Comparison of ENCODE assay signal across 2 cellular contexts in the genomic region with DNA sequence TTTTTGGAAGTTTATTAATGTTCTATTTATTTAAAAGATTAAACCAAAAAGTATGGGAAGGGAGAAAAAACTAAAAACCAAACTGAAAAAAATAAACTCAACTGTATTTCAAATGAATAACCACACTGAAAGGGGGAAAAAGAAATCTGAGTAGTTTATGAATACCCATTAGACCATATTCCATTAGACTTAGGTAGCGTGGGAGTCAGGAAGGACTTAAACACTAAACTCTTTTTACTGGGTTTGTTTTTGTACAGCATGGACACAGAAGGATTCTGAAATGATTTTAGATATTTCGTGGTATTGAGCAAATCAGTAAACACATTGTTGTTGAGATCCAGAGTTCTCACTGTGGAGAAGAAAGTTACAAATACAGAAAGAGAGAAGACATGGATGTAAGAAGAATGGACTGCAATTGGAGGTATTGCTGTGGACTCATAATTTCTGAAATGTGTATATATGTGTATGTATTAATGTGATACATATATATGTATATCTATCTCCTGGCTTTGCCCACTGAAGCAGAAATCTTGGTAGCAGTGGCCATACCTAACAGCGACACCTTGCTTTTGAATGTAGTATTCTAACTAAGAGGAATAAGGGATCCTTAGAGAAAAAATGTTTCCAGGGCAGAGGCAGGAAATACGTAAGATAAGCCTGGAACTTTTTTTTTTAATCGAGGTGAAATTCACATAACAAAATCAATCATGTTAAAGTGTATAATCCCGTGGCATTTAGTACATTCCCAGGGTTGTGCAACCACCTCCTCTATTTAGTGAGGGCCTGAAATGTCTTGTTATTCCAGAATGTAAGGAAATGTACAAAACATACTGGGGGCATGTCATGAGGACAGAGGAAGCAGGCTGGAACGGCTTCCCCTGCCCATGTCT.
TF ChIP-seq lines count a peak whose summit lies in the region.

No MANE protein-coding gene starts in this region.

TF ChIP-seq in endothelial cell of umbilical vein, 7 proteins besides CTCF, POLR2A, EP300 and RAD21:
- TF ChIP-seq JUN (IDR thresholded peaks at IDR 0.05; ENCODE audit: borderline replicate concordance, insufficient read depth, insufficient read length, low read depth) = no peak
- TF ChIP-seq, protein P1, sequence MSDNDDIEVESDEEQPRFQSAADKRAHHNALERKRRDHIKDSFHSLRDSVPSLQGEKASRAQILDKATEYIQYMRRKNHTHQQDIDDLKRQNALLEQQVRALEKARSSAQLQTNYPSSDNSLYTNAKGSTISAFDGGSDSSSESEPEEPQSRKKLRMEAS (IDR thresholded peaks at IDR 0.05; ENCODE audit: insufficient read depth, insufficient read length) = no peak
- TF ChIP-seq FOS (IDR thresholded peaks at IDR 0.05; ENCODE audit: borderline replicate concordance, insufficient read depth, low read length) = no peak
- TF ChIP-seq MYC (IDR thresholded peaks at IDR 0.05; ENCODE audit: low read depth, low read length) = no peak

TF ChIP-seq in neural cell, 6 proteins besides CTCF, POLR2A, EP300 and RAD21:
- TF ChIP-seq SMC3 (conservative IDR thresholded peaks at IDR 0.05; ENCODE audit: poor library complexity) = no peak
- no peak for TF ChIP-seq EZH2 (IDR thresholded peaks at IDR 0.05; ENCODE audit: borderline replicate concordance, insufficient read depth, low read length, poor library complexity, severe bottlenecking)
- no peak for TF ChIP-seq POLR2AphosphoS5 (IDR thresholded peaks at IDR 0.05)
- no peak for TF ChIP-seq MXI1 (conservative IDR thresholded peaks at IDR 0.05; ENCODE audit: poor library complexity, severe bottlenecking)
- TF ChIP-seq, protein P2, sequence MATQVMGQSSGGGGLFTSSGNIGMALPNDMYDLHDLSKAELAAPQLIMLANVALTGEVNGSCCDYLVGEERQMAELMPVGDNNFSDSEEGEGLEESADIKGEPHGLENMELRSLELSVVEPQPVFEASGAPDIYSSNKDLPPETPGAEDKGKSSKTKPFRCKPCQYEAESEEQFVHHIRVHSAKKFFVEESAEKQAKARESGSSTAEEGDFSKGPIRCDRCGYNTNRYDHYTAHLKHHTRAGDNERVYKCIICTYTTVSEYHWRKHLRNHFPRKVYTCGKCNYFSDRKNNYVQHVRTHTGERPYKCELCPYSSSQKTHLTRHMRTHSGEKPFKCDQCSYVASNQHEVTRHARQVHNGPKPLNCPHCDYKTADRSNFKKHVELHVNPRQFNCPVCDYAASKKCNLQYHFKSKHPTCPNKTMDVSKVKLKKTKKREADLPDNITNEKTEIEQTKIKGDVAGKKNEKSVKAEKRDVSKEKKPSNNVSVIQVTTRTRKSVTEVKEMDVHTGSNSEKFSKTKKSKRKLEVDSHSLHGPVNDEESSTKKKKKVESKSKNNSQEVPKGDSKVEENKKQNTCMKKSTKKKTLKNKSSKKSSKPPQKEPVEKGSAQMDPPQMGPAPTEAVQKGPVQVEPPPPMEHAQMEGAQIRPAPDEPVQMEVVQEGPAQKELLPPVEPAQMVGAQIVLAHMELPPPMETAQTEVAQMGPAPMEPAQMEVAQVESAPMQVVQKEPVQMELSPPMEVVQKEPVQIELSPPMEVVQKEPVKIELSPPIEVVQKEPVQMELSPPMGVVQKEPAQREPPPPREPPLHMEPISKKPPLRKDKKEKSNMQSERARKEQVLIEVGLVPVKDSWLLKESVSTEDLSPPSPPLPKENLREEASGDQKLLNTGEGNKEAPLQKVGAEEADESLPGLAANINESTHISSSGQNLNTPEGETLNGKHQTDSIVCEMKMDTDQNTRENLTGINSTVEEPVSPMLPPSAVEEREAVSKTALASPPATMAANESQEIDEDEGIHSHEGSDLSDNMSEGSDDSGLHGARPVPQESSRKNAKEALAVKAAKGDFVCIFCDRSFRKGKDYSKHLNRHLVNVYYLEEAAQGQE (IDR thresholded peaks at IDR 0.05; ENCODE audit: borderline replicate concordance) = no peak
- TF ChIP-seq TAF1 (IDR thresholded peaks at IDR 0.05; ENCODE audit: low read depth) = no peak
TF ChIP-seq in neural cell: peak in this region for 0.
